ENCODE assay signal across 8 cellular contexts in the genomic region with DNA sequence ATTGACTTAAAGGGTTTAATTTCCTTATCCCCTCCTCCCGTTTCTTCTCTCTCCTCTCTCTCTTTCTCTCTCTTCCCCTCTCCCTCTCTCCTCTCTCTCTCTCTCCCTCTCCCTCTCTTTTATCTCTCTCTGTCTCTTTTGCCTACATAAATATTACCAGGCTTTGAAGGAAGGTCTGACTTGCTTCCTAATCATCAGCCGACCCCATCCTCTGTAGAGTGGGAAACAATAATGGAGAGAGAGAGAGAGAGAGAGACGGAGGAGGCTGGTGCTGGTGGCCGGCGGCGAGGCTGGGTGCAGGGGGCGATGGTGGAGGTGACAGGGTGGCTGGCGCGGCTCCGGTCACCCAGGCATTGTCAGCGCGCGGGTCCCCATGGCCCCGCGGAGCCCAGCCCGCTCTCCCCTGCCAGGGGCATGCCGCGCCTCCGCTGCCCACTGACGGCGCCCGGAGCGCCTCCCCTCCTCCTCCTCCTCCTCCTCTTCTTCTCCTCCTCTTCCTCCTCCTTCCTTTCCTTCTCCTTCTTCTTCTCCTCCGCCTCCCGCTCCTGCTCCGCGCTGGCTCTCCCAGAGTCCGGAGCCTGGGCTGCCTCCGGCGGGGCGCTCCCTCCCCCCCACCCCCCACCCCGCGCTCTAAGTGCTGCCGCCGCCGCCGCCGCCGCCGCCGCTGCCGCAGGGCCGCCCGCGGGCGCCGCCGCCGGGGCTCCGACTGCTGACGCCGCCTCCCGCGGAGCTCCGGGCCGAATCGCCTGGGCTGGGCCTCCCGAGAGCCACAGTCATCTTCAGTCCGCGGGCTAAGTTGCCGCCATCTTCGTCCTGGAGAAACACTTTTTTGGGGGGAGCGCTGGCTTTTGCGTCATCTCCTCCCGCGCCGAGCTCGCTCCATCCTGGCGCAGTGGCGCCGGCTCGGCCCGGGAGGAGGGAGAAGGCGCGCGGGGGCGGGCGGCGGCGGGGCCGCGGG.
DNase-seq lines count a peak whose midpoint lies in the region; ATAC-seq, FAIRE-seq and TF ChIP-seq lines count a peak whose summit lies in the region.

No MANE protein-coding gene starts in this region.

- H3K27me3 Mint-ChIP-seq in CD14-positive monocyte (ENCODE audit: low read depth in 3 of 3) = peaks cover 51 to 63% (median 55%) of the 10 kb centered on the region in 3 donors

- peaks cover 0 to 4% of the 10 kb centered on the region in 2 donors for H3K4me1 ChIP-seq in kidney (ENCODE audit: control insufficient read depth in 1 of 2, insufficient read depth in 1 of 2, low read depth in 1 of 2, low read length in 2 of 2)
- H3K4me1 ChIP-seq in suprapubic skin = peaks cover 25% of the 10 kb centered on the region

- peaks cover 0 to 17% (median 9%) of the 10 kb centered on the region in 7 donors for H3K9me3 Mint-ChIP-seq in CD14-positive monocyte

- FAIRE-seq in kidney (lab: Jason Lieb, UNC) = no peak

- H3K9me3 ChIP-seq in kidney (ENCODE audit: control insufficient read depth in 1 of 2, low read length in 2 of 2) (no peaks in the 10 kb centered on the region), suprapubic skin (no peaks in the 10 kb centered on the region)

- H3K4me3 ChIP-seq in astrocyte of the spinal cord (ENCODE audit: low read depth, low read length) (peak overlapping the region; percentile 53), kidney (ENCODE audit: low read length in 2 of 2) (peak overlapping the region; percentile 29 to 35), suprapubic skin (peak overlapping the region; percentile 42)

- H3K4me3 Mint-ChIP-seq in CD14-positive monocyte = peak overlapping the region in 1 of 2 donors; percentile 73

- no peaks in the 10 kb centered on the region for H3K4me1 Mint-ChIP-seq in CD14-positive monocyte

- DNase-seq in COLO668 (lab: John Stamatoyannopoulos, UW; ENCODE audit: unreplicated experiment) (peak; percentile 87), NCI-H146 (lab: John Stamatoyannopoulos, UW) (peak; percentile 43), astrocyte of the spinal cord (ENCODE audit: low read depth, low spot score) (peak; percentile 39), kidney (peak; percentile 56), suprapubic skin (ENCODE audit: low spot score in 2 of 2) (no peak), EL (no peak), CD14-positive monocyte (ENCODE audit: low spot score) (no peak)

- H3K27ac Mint-ChIP-seq in CD14-positive monocyte = no peak overlapping the region

- no peak overlapping the region for H3K27ac ChIP-seq in kidney (ENCODE audit: low read depth in 2 of 2, low read length in 2 of 2)
- no peak overlapping the region for H3K27ac ChIP-seq in suprapubic skin

- TF ChIP-seq EP300 in suprapubic skin (IDR thresholded peaks at IDR 0.05) = no peak

- H3K36me3 ChIP-seq in kidney (ENCODE audit: control insufficient read depth in 1 of 2, insufficient read depth in 2 of 2, low read length in 2 of 2) = no peaks in the 10 kb centered on the region
- no peaks in the 10 kb centered on the region for H3K36me3 ChIP-seq in suprapubic skin

- H3K9ac ChIP-seq in kidney (ENCODE audit: low read length in 2 of 2) = no peak overlapping the region

- TF ChIP-seq CTCF in astrocyte of the spinal cord (IDR thresholded peaks at IDR 0.05; ENCODE audit: low read depth, low read length) = no peak
- TF ChIP-seq CTCF in kidney (IDR thresholded peaks at IDR 0.05; ENCODE audit: borderline replicate concordance, extremely low read depth, insufficient read depth) = no peak
- no peak for TF ChIP-seq CTCF in suprapubic skin (IDR thresholded peaks at IDR 0.05)
- TF ChIP-seq CTCF in CD14-positive monocyte (IDR thresholded peaks at IDR 0.05) = no peak

- H3K27me3 ChIP-seq in suprapubic skin = peaks cover 36% of the 10 kb centered on the region

- 3% methylated on average over 61 of the region's 82 CpGs for WGBS in suprapubic skin

- no peak for TF ChIP-seq POLR2A in suprapubic skin (IDR thresholded peaks at IDR 0.05)

- H3K36me3 Mint-ChIP-seq in CD14-positive monocyte = no peaks in the 10 kb centered on the region

- ATAC-seq in HG03469 (IDR thresholded peaks at IDR 0.05; ENCODE audit: unreplicated experiment) = no peak

- in situ Hi-C loops in astrocyte of the spinal cord (cut with HindIII; ENCODE audit: low sequenced_read_pairs) = no loop called here

- intact Hi-C loops in kidney (cut with DNase I) = no loop called here
- intact Hi-C loops in CD14-positive monocyte (cut with micrococcal nuclease) = no loop called here

Comparison
In these comparisons a context has a peak if more than half of its experiments do, and no peak if none do; other contexts are left out.
1. DNase-seq: peak in COLO668 (single experiment), NCI-H146 (single experiment), astrocyte of the spinal cord (single experiment) and kidney (single experiment); none in suprapubic skin (0 of 2), EL (single experiment) and CD14-positive monocyte (single experiment).
2. Peak in every context shown above with its lines, with median percentiles within 50 percentile points of each other: H3K4me3 ChIP-seq.